23 cellular contexts compared by ENCODE assay signal in the genomic region with DNA sequence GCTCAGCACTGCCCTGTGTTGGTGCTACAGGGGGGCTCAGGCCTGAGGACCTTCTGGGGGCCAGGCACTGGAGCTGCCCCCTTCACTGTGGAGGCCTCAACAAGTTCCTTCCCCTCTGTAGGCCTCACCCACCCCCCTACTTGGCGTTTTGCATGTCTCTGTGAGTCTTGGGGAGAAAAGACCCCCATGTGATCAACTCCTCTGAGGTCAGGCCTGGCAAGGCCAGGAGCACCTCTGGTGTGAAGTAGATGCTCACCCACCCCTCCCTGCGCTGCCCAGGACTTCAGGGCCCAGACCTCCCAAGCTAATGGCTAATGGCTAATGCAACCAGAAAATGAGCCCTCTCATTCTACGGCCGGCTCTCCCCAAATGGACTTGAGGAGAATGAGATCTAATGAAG. TPM values are rescaled to one million over a fixed set of nuclear protein-coding genes. Genes with fewer than 3 reads are reported as not detected.
DNase-seq lines count a peak whose midpoint lies in the region; ATAC-seq and TF ChIP-seq lines count a peak whose summit lies in the region.
"Had no signal": no experiment of that assay in that cellular context is flagged by ENCODE, and none has a peak within 500 bp of the region (broad histone marks: within the 10 kb centered on the region; RNA-seq: fewer than 3 reads in every experiment).

No MANE protein-coding gene starts in this region.

- H3K4me1 Mint-ChIP-seq in endodermal cell, result peaks cover 30% of the 10 kb centered on the region
- H3K4me1 Mint-ChIP-seq: CD4-positive, alpha-beta memory T cell had no signal

- H3K27ac ChIP-seq in endodermal cell (ENCODE audit: low read depth, low read length) (no peak overlapping the region), mammary epithelial cell (ENCODE audit: insufficient read depth, low read depth, low read length) (no peak overlapping the region)
- H3K27ac ChIP-seq: A549 had no signal

- H3K27me3 Mint-ChIP-seq in endodermal cell (ENCODE audit: insufficient read depth), result peaks cover 9% of the 10 kb centered on the region

- H3K9me3 Mint-ChIP-seq in endodermal cell, result peaks cover 3% of the 10 kb centered on the region
- H3K9me3 Mint-ChIP-seq: CD4-positive, alpha-beta memory T cell; HFFc6 had no signal

- no peak overlapping the region for H2AFZ ChIP-seq in mammary epithelial cell (ENCODE audit: low read depth, low read length)

- 96 to 100% methylated on average over 3 to 4 of the region's 4 CpGs for WGBS in endodermal cell (ENCODE audit: insufficient coverage in 1 of 2, insufficient read length in 1 of 2), 2 experiments
- WGBS in mammary epithelial cell (ENCODE audit: low coverage, missing lambda C conversion rate), result no CpG with 5 or more reads among the region's 4 CpGs

- no peak for ATAC-seq in Right ventricle myocardium inferior
- ATAC-seq: A549 had no signal

- TF ChIP-seq CTCF in endodermal cell (conservative IDR thresholded peaks at IDR 0.05) (no peak), mammary epithelial cell (conservative IDR thresholded peaks at IDR 0.05 in 1 of 2, IDR thresholded peaks at IDR 0.05 in 1 of 2; ENCODE audit: extremely low read depth in 1 of 2, insufficient read depth in 1 of 2, low read depth in 1 of 2, low read length in 2 of 2) (no peak)

- no peak overlapping the region for H3K27ac Mint-ChIP-seq in endodermal cell
- H3K27ac Mint-ChIP-seq: HFFc6 had no signal

- no peaks in the 10 kb centered on the region for H4K20me1 ChIP-seq in mammary epithelial cell (ENCODE audit: insufficient read depth, low read length)

- H3K4me3 ChIP-seq in endodermal cell (ENCODE audit: low read length) (no peak overlapping the region), mammary epithelial cell (replicated peaks in 1 of 3; ENCODE audit: insufficient read depth in 1 of 3, low read depth in 2 of 3, low read length in 3 of 3) (no peak overlapping the region)
- H3K4me3 ChIP-seq: A549, HAP-1 had no signal

- H3K4me1 ChIP-seq in endodermal cell (ENCODE audit: control insufficient read depth, insufficient read depth, low read length) (peaks cover 9% of the 10 kb centered on the region), mammary epithelial cell (ENCODE audit: insufficient read depth, low read length) (peaks cover 9% of the 10 kb centered on the region)

- no peaks in the 10 kb centered on the region for H3K27me3 ChIP-seq in endodermal cell (ENCODE audit: control insufficient read depth, insufficient read depth, low read length, poor library complexity, severe bottlenecking)
- no peaks in the 10 kb centered on the region for H3K27me3 ChIP-seq in mammary epithelial cell (ENCODE audit: insufficient read depth, low read length)
- H3K27me3 ChIP-seq: BE2C had no signal

- dilution Hi-C loops in mammary epithelial cell (cut with HindIII; ENCODE audit: low sequenced_read_pairs), result no loop called here

- intact Hi-C loops in cardiac septum (cut with DNase I) (no loop called here), Right ventricle myocardium inferior (cut with DNase I) (no loop called here), posterior vena cava (cut with DNase I) (no loop called here), mammary epithelial cell (cut with micrococcal nuclease) (no loop called here)

- CTCF ChIA-PET in mammary epithelial cell (lab: Charles Lee; ENCODE audit: low non-redundant PET), result no interaction called here

- no peak overlapping the region for H3K4me3 Mint-ChIP-seq in endodermal cell
- H3K4me3 Mint-ChIP-seq: CD4-positive, alpha-beta memory T cell; HFFc6 had no signal

- no peaks in the 10 kb centered on the region for H3K36me3 ChIP-seq in endodermal cell (ENCODE audit: control insufficient read depth, insufficient read depth, low read length)
- H3K36me3 ChIP-seq in mammary epithelial cell (ENCODE audit: insufficient read depth, low read length), result no peaks in the 10 kb centered on the region
- H3K36me3 ChIP-seq: BE2C, HAP-1 had no signal

- H3K36me3 Mint-ChIP-seq in endodermal cell (ENCODE audit: low read depth), result no peaks in the 10 kb centered on the region
- H3K36me3 Mint-ChIP-seq: CD4-positive, alpha-beta memory T cell had no signal

- no peaks in the 10 kb centered on the region for H3K79me2 ChIP-seq in mammary epithelial cell (ENCODE audit: insufficient read depth, low read length)

- H3K9me3 ChIP-seq in endodermal cell (ENCODE audit: control insufficient read depth, low read length), result no peaks in the 10 kb centered on the region
- H3K9me3 ChIP-seq in mammary epithelial cell (replicated peaks; ENCODE audit: insufficient read depth, low read length), result no peaks in the 10 kb centered on the region
- H3K9me3 ChIP-seq: A549, BE2C, HAP-1 had no signal

- H3K9ac ChIP-seq in endodermal cell (ENCODE audit: extremely low read depth, low read length, poor library complexity, severe bottlenecking) (no peak overlapping the region), mammary epithelial cell (ENCODE audit: insufficient read depth, low read length) (no peak overlapping the region)

- H3K4me2 ChIP-seq in mammary epithelial cell (ENCODE audit: insufficient read depth, low read depth, low read length), result no peak overlapping the region
- H3K4me2 ChIP-seq: A549 had no signal

- DNase-seq in cardiac septum (ENCODE audit: low spot score), result peak; percentile 65
- no peak for DNase-seq in Right ventricle myocardium inferior (ENCODE audit: missing footprints)
- peak; percentile 33 for DNase-seq in endodermal cell
- peak; percentile 2 for DNase-seq in posterior vena cava (ENCODE audit: low spot score)
- no peak for DNase-seq in activated gamma-delta T cell treated with Interleukin-2 at 50 U/mL for 16 hours
- no peak for DNase-seq in activated naive CD4-positive, alpha-beta T cell (lab: John Stamatoyannopoulos, UW)
- no peak for DNase-seq in mammary epithelial cell
- DNase-seq: 8988T; ACHN; AML-193; BE2C; C1 segment of cervical spinal cord; Calu3; CD4-positive, alpha-beta memory T cell; COR-L47; DMS53; DMS79 treated with DMSO at 0.1 percent for 48 hours; GF-D8; GOT3; HFFc6 had no signal

- in situ Hi-C loops in mammary epithelial cell (cut with MboI; ENCODE audit: low sequenced_read_pairs in 2 of 2), result no loop called here

- no TSS peak for BruUV-seq in mammary epithelial cell (replicated peaks; lab: Mats Ljungman, UMichigan)

RNA-seq across cellular contexts. Expression of gene CHRNB4, which starts 34.2 kb away (rescaled TPM):
- not detected for total RNA-seq in cardiac septum
- not detected for total RNA-seq in Right ventricle myocardium inferior
- total RNA-seq in endodermal cell, result under 1 TPM; 0.22 to 0.70 TPM
- 6.2 TPM for polyA plus RNA-seq in endodermal cell (2013, experiment 1 of 2)
- polyA plus RNA-seq in endodermal cell (2013, experiment 2 of 2), result 6.3 TPM
- total RNA-seq in posterior vena cava, result not detected
- under 1 TPM in 1 of 2 donors, not detected in 1; under 0.01 TPM for total RNA-seq in mammary epithelial cell
- polyA plus RNA-seq in mammary epithelial cell, result 0.12 TPM
- not detected for polyA minus RNA-seq in mammary epithelial cell
- total RNA-seq: Calu3; CD4-positive, alpha-beta memory T cell; G401; HFFc6 had no signal
- polyA plus RNA-seq: CD4-positive, alpha-beta memory T cell had no signal

RNA-seq across cellular contexts. Expression of gene CHRNA3, which starts 54.4 kb away (rescaled TPM):
- 0.65 TPM for total RNA-seq in cardiac septum
- 0.08 TPM for total RNA-seq in Right ventricle myocardium inferior
- 1 to 10 TPM; 1.6 to 3.7 TPM for total RNA-seq in endodermal cell
- polyA plus RNA-seq in endodermal cell (2013, experiment 1 of 2), result 9.0 TPM
- polyA plus RNA-seq in endodermal cell (2013, experiment 2 of 2), result 8.4 TPM
- total RNA-seq in posterior vena cava, result not detected
- total RNA-seq in mammary epithelial cell, result not detected
- polyA plus RNA-seq in mammary epithelial cell, result not detected
- polyA minus RNA-seq in mammary epithelial cell, result not detected
- total RNA-seq: Calu3; CD4-positive, alpha-beta memory T cell; HFFc6 had no signal
- polyA plus RNA-seq: CD4-positive, alpha-beta memory T cell had no signal

Comparison
In these comparisons a context has a peak if more than half of its experiments do, and no peak if none do; other contexts are left out.
1. DNase-seq: peak in cardiac septum (single experiment), endodermal cell (single experiment) and posterior vena cava (single experiment); none in Right ventricle myocardium inferior (single experiment), activated gamma-delta T cell treated with Interleukin-2 at 50 U/mL for 16 hours (single experiment), activated naive CD4-positive, alpha-beta T cell (0 of 4) and mammary epithelial cell (single experiment).